19 cellular contexts compared by ENCODE assay signal in genomic region chr16:66168777-66169176, GRCh38.
A peak's percentile ranks its signal among the peaks of the same experiment; 100 is the strongest.
DNase-seq lines count a peak whose midpoint lies in the region; ATAC-seq and TF ChIP-seq lines count a peak whose summit lies in the region.
"Had no signal": no experiment of that assay in that cellular context is flagged by ENCODE, and none has a peak within 500 bp of the region (broad histone marks: within the 10 kb centered on the region; RNA-seq: fewer than 3 reads in every experiment).

No MANE protein-coding gene starts in this region.

- H2BK120ac ChIP-seq in IMR-90 (ENCODE audit: low read depth, low read length): peak overlapping the region; percentile 13; the same call in 1 of the 2 replicates
- no peak overlapping the region for H2BK120ac ChIP-seq in neuronal stem cell (ENCODE audit: low read depth, low read length)

- H2AK9ac ChIP-seq in IMR-90 (replicated peaks; ENCODE audit: low read depth, low read length, poor library complexity): no peak overlapping the region

- H3K36me3 ChIP-seq in IMR-90 (ENCODE audit: control insufficient read depth, insufficient read depth, low read length) (no peaks in the 10 kb centered on the region), endodermal cell (ENCODE audit: control insufficient read depth, insufficient read depth, low read length) (no peaks in the 10 kb centered on the region), neuronal stem cell (replicated peaks in 1 of 2; ENCODE audit: control insufficient read depth in 2 of 2, insufficient read depth in 2 of 2, low read length in 2 of 2) (no peaks in the 10 kb centered on the region), parathyroid adenoma (ENCODE audit: control insufficient read depth, insufficient read depth, low read length) (no peaks in the 10 kb centered on the region)

- H3K9ac ChIP-seq in IMR-90 (ENCODE audit: low read depth, low read length) (no peak overlapping the region), endodermal cell (ENCODE audit: extremely low read depth, low read length, poor library complexity, severe bottlenecking) (no peak overlapping the region), neuronal stem cell (ENCODE audit: low read depth, low read length, poor library complexity) (no peak overlapping the region), parathyroid adenoma (no peak overlapping the region)

- in situ Hi-C loops in IMR-90 (cut with MboI; ENCODE audit: low sequenced_read_pairs): no loop called here

- DNase-seq in IMR-90 (no peak), endodermal cell (peak; percentile 35), neuronal stem cell (ENCODE audit: low spot score) (no peak), head of caudate nucleus (no peak), AG08396 (ENCODE audit: low spot score) (no peak)
- DNase-seq: ACHN; AML-193; CD4-positive, alpha-beta memory T cell; DMS153; DMS79; HCEC 1CT had no signal

- dilution Hi-C loops in IMR-90 (cut with HindIII; ENCODE audit: low sequenced_read_pairs, unreplicated experiment): no loop called here

- no peaks in the 10 kb centered on the region for H3K36me3 Mint-ChIP-seq in endodermal cell (ENCODE audit: low read depth)
- H3K36me3 Mint-ChIP-seq: CD14-positive monocyte; CD4-positive, alpha-beta memory T cell had no signal

- 60% methylated on average over 1 of the region's 5 CpGs; no CpG with 5 or more reads in 1 of the 2 experiments for WGBS in IMR-90 (ENCODE audit: extremely low coverage in 2 of 2, insufficient read length in 1 of 2), 2 experiments
- 28 to 54% methylated on average over 3 to 5 of the region's 5 CpGs for WGBS in endodermal cell (ENCODE audit: insufficient coverage in 1 of 2, insufficient read length in 1 of 2), 2 experiments
- no CpG with 5 or more reads among the region's 5 CpGs for WGBS in neuronal stem cell (ENCODE audit: extremely low coverage in 2 of 2, insufficient read length in 2 of 2, insufficient replicate concordance in 1 of 2), 2 donors

- intact Hi-C loops in IMR-90 (cut with micrococcal nuclease) (loop anchor here (5.0 to 10.0 kb wide), 2 partner anchors 854 to 1046 kb away; partner anchors contain the start of gene CDH11), head of caudate nucleus (cut with DNase I) (no loop called here)

- no peak for TF ChIP-seq RAD21 in IMR-90 (IDR thresholded peaks at IDR 0.05; ENCODE audit: low read length)

- H3K79me1 ChIP-seq in IMR-90 (ENCODE audit: low read depth in 1 of 2, low read length in 2 of 2): no peaks in the 10 kb centered on the region
- H3K79me1 ChIP-seq in neuronal stem cell (ENCODE audit: low read depth, low read length): no peaks in the 10 kb centered on the region

- no peak overlapping the region; the same call in 1 of the 2 replicates for H2BK20ac ChIP-seq in IMR-90 (ENCODE audit: low read depth, low read length)

- no peak overlapping the region for H3K14ac ChIP-seq in IMR-90 (replicated peaks; ENCODE audit: low read depth, low read length)
- no peak overlapping the region for H3K14ac ChIP-seq in neuronal stem cell (ENCODE audit: low read length)

- H3K27me3 ChIP-seq in IMR-90 (ENCODE audit: control insufficient read depth, insufficient read depth, low read length): peaks cover 2% of the 10 kb centered on the region; the same call in 1 of the 2 replicates
- no peaks in the 10 kb centered on the region for H3K27me3 ChIP-seq in endodermal cell (ENCODE audit: control insufficient read depth, insufficient read depth, low read length, poor library complexity, severe bottlenecking)
- H3K27me3 ChIP-seq in neuronal stem cell (ENCODE audit: control insufficient read depth in 3 of 3, insufficient read depth in 3 of 3, low read depth in 1 of 3, low read length in 3 of 3): no peaks in the 10 kb centered on the region
- H3K27me3 ChIP-seq in parathyroid adenoma (ENCODE audit: control insufficient read depth, insufficient read depth, low read length): no peaks in the 10 kb centered on the region

- TF ChIP-seq CTCF in IMR-90 (conservative IDR thresholded peaks at IDR 0.05; ENCODE audit: low read depth, low read length) (no peak), endodermal cell (conservative IDR thresholded peaks at IDR 0.05) (no peak), parathyroid adenoma (IDR thresholded peaks at IDR 0.05) (no peak)

- H3K9me3 ChIP-seq in IMR-90 (ENCODE audit: control insufficient read depth, insufficient read depth, low read length): 0 out of 2 replicates have a peak, but pooled peaks cover 2% of the 10 kb centered on the region
- H3K9me3 ChIP-seq in endodermal cell (ENCODE audit: control insufficient read depth, low read length): no peaks in the 10 kb centered on the region
- H3K9me3 ChIP-seq in neuronal stem cell (replicated peaks in 1 of 2; ENCODE audit: control insufficient read depth in 2 of 2, insufficient read depth in 1 of 2, low read depth in 1 of 2, low read length in 2 of 2): peaks cover 0 to 6% of the 10 kb centered on the region in 2 donors
- H3K9me3 ChIP-seq in parathyroid adenoma (ENCODE audit: control insufficient read depth, low read length): no peaks in the 10 kb centered on the region

- H3K4ac ChIP-seq in IMR-90 (ENCODE audit: low read depth, low read length): peak overlapping the region; percentile 15; the same call in 1 of the 2 replicates
- no peak overlapping the region for H3K4ac ChIP-seq in neuronal stem cell (ENCODE audit: low read length)

- BruUV-seq in IMR-90 (replicated peaks; lab: Mats Ljungman, UMichigan): no TSS peak

- no peak overlapping the region for H3K4me2 ChIP-seq in IMR-90 (ENCODE audit: low read depth, low read length)
- no peak overlapping the region for H3K4me2 ChIP-seq in neuronal stem cell (ENCODE audit: insufficient read depth, low read length, poor library complexity, severe bottlenecking)
- H3K4me2 ChIP-seq in parathyroid adenoma (ENCODE audit: low read length): no peak overlapping the region
- H3K4me2 ChIP-seq: GM23338 had no signal

- H3K27ac Mint-ChIP-seq in endodermal cell: no peak overlapping the region
- H3K27ac Mint-ChIP-seq: CD4-positive, alpha-beta memory T cell; GM23338 had no signal

- H4K91ac ChIP-seq in IMR-90 (ENCODE audit: insufficient read depth, low read depth, low read length) (peak overlapping the region; percentile 85), neuronal stem cell (ENCODE audit: low read depth, low read length, poor library complexity) (no peak overlapping the region)

- H3K27me3 Mint-ChIP-seq in endodermal cell (ENCODE audit: insufficient read depth): peaks cover 9% of the 10 kb centered on the region

- TF ChIP-seq POLR2A in IMR-90 (IDR thresholded peaks at IDR 0.05; ENCODE audit: low read depth, low read length): no peak

- H3K79me2 ChIP-seq in parathyroid adenoma: no peaks in the 10 kb centered on the region

- POLR2A ChIA-PET in IMR-90 (lab: Charles Lee; ENCODE audit: unreplicated experiment): no interaction called here

- H4K8ac ChIP-seq in IMR-90 (ENCODE audit: low read depth in 2 of 2, low read length in 2 of 2) (no peak overlapping the region), neuronal stem cell (ENCODE audit: low read depth, low read length) (no peak overlapping the region)

- H2BK15ac ChIP-seq in IMR-90 (ENCODE audit: low read depth, low read length) (0 out of 3 replicates have a peak overlapping the region, but pooled peaks have one; percentile 68), neuronal stem cell (ENCODE audit: low read length) (peak overlapping the region; percentile 43)

- H3K18ac ChIP-seq in IMR-90 (ENCODE audit: low read depth, low read length): no peak overlapping the region
- H3K18ac ChIP-seq in neuronal stem cell (ENCODE audit: low read length): no peak overlapping the region

- CTCF ChIA-PET in IMR-90 (lab: Yijun Ruan, JAX): no interaction called here

- H3K9me1 ChIP-seq in IMR-90 (ENCODE audit: insufficient read depth, low read length): peaks cover 10% of the 10 kb centered on the region; the same call in 1 of the 2 replicates

- H3K4me1 Mint-ChIP-seq in endodermal cell: no peaks in the 10 kb centered on the region
- H3K4me1 Mint-ChIP-seq: GM23338 had no signal

- no peak overlapping the region; the same call in 1 of the 2 replicates for H4K5ac ChIP-seq in IMR-90 (ENCODE audit: low read depth, low read length)

- no peak overlapping the region for H3K4me3 ChIP-seq in IMR-90 (ENCODE audit: insufficient read depth, low read depth, low read length)
- no peak overlapping the region for H3K4me3 ChIP-seq in endodermal cell (ENCODE audit: low read length)
- no peak overlapping the region for H3K4me3 ChIP-seq in neuronal stem cell (ENCODE audit: low read length in 2 of 2)
- no peak overlapping the region for H3K4me3 ChIP-seq in parathyroid adenoma (ENCODE audit: low read depth, low read length)
- H3K4me3 ChIP-seq: GM12878, GM23338, K562 had no signal

- H3K27ac ChIP-seq in IMR-90 (ENCODE audit: insufficient read depth, low read length) (no peak overlapping the region), endodermal cell (ENCODE audit: low read depth, low read length) (no peak overlapping the region), neuronal stem cell (replicated peaks; ENCODE audit: low read length) (no peak overlapping the region), parathyroid adenoma (no peak overlapping the region)
- H3K27ac ChIP-seq: HL-60 had no signal

- H3K56ac ChIP-seq in IMR-90 (ENCODE audit: extremely low read depth, insufficient read depth, low read length): no peak overlapping the region

- peak overlapping the region; percentile 26 for H2AFZ ChIP-seq in IMR-90 (replicated peaks; ENCODE audit: low read length, poor library complexity)
- no peak overlapping the region for H2AFZ ChIP-seq in neuronal stem cell (ENCODE audit: low read length)
- H2AFZ ChIP-seq in parathyroid adenoma: peak overlapping the region; percentile 46

- no peak overlapping the region for H2BK5ac ChIP-seq in IMR-90 (ENCODE audit: low read depth, low read length, poor library complexity, severe bottlenecking)
- no peak overlapping the region for H2BK5ac ChIP-seq in neuronal stem cell (ENCODE audit: low read length)

- no peak overlapping the region for H2BK12ac ChIP-seq in neuronal stem cell (ENCODE audit: low read length)

- no peak overlapping the region for H3K4me3 Mint-ChIP-seq in endodermal cell
- H3K4me3 Mint-ChIP-seq: CD14-positive monocyte; CD4-positive, alpha-beta memory T cell; GM23338 had no signal

- peaks cover 6% of the 10 kb centered on the region for H3K9me3 Mint-ChIP-seq in endodermal cell
- H3K9me3 Mint-ChIP-seq: CD4-positive, alpha-beta memory T cell had no signal

- H2AK5ac ChIP-seq in IMR-90 (ENCODE audit: low read depth, low read length) (peak overlapping the region; percentile 43; the same call in 1 of the 2 replicates), neuronal stem cell (ENCODE audit: low read depth, low read length) (no peak overlapping the region)

- H3K23ac ChIP-seq in IMR-90 (ENCODE audit: low read depth, low read length) (no peak overlapping the region), neuronal stem cell (ENCODE audit: low read depth, low read length, poor library complexity) (no peak overlapping the region)

- peaks cover 6% of the 10 kb centered on the region; the same call in 1 of the 2 replicates for H3K4me1 ChIP-seq in IMR-90 (ENCODE audit: control insufficient read depth, insufficient read depth, low read length)
- H3K4me1 ChIP-seq in endodermal cell (ENCODE audit: control insufficient read depth, insufficient read depth, low read length): no peaks in the 10 kb centered on the region
- no peaks in the 10 kb centered on the region for H3K4me1 ChIP-seq in neuronal stem cell (ENCODE audit: control insufficient read depth in 2 of 2, insufficient read depth in 1 of 2, low read depth in 1 of 2, low read length in 2 of 2)
- H3K4me1 ChIP-seq in parathyroid adenoma: peaks cover 21% of the 10 kb centered on the region

- H4K20me1 ChIP-seq in IMR-90 (ENCODE audit: insufficient read depth, low read length): no peaks in the 10 kb centered on the region

- ATAC-seq in IMR-90 (ENCODE audit: low read depth) (no peak), GM18907 (IDR thresholded peaks at IDR 0.05; ENCODE audit: unreplicated experiment) (no peak), GM18511 (IDR thresholded peaks at IDR 0.05; ENCODE audit: unreplicated experiment) (no peak)
- ATAC-seq: GM12878 had no signal
